ENCODE assay signal across 17 cellular contexts in genomic region chr5:122009436-122009835, GRCh38.
"Had no signal": no experiment of that assay in that cellular context is flagged by ENCODE, and none has a peak within 500 bp of the region (broad histone marks: within the 10 kb centered on the region; RNA-seq: fewer than 3 reads in every experiment).

No MANE protein-coding gene starts in this region.

- H3K9me3 Mint-ChIP-seq: nephron; T-helper 1 cell treated with Interleukin-12 subunit alpha and Interleukin-12 subunit beta and Interleukin-4 antibody, amounts not matched to agents 30 μg/mL and 1 μg/mL, for 36 hours had no signal

- H3K27me3 Mint-ChIP-seq: activated B cell treated with CpG ODN at 0.5 μM for 24 hours, brain had no signal

- H3K36me3 ChIP-seq: heart left ventricle, pancreas, uterus had no signal

- ATAC-seq: heart left ventricle, left cardiac atrium, pancreas, right cardiac atrium had no signal

- H3K4me3 ChIP-seq: heart left ventricle, pancreas, uterus had no signal

- DNase-seq: activated B cell treated with CpG ODN at 0.5 μM for 24 hours; activated CD4-positive, alpha-beta T cell treated with anti-CD3 and anti-CD28 coated beads for 48 hours; activated CD8-positive, alpha-beta memory T cell treated with anti-CD3 and anti-CD28 coated beads for 24 hours; activated naive CD4-positive, alpha-beta T cell treated with Interleukin-2 at 50 U/mL for 16 hours; anterior cingulate cortex; heart left ventricle; left cardiac atrium; midbrain; pancreas; right cardiac atrium; stimulated activated CD4-positive, alpha-beta T cell treated with anti-CD3 and anti-CD28 coated beads, Interleukin-4, amount 100 ng/mL, for 4 hours; trophoblast cell; uterus had no signal

- H3K9me3 ChIP-seq: heart left ventricle, pancreas, uterus had no signal

- H3K27ac ChIP-seq: epithelial cell of prostate, heart left ventricle, pancreas, uterus had no signal

- H3K27ac Mint-ChIP-seq: activated B cell treated with CpG ODN at 0.5 μM for 24 hours; brain; nephron; T-helper 1 cell treated with Interleukin-12 subunit alpha and Interleukin-12 subunit beta and Interleukin-4 antibody, amounts not matched to agents 30 μg/mL and 1 μg/mL, for 36 hours had no signal

- H3K27me3 ChIP-seq: heart left ventricle, pancreas, uterus had no signal

- H3K4me3 Mint-ChIP-seq: activated B cell treated with CpG ODN at 0.5 μM for 24 hours; brain; nephron; T-helper 1 cell treated with Interleukin-12 subunit alpha and Interleukin-12 subunit beta and Interleukin-4 antibody, amounts not matched to agents 30 μg/mL and 1 μg/mL, for 36 hours had no signal

- H3K4me1 Mint-ChIP-seq: activated B cell treated with CpG ODN at 0.5 μM for 24 hours had no signal

- H3K4me1 ChIP-seq: pancreas, uterus had no signal
